30 cellular contexts compared by ENCODE assay signal in genomic region chr5:129830288-129830687, GRCh38.
"Had no signal": no experiment of that assay in that cellular context is flagged by ENCODE, and none has a peak within 500 bp of the region (broad histone marks: within the 10 kb centered on the region; RNA-seq: fewer than 3 reads in every experiment).

No MANE protein-coding gene starts in this region.

- DNase-seq: activated CD4-positive, alpha-beta memory T cell treated with anti-CD3 and anti-CD28 coated beads, Interleukin-2, amount 10 ng/mL, durations not matched to agents 7 days and 5 days; activated CD4-positive, alpha-beta T cell treated with anti-CD3 and anti-CD28 coated beads for 1 hour; activated CD4-positive, alpha-beta T cell treated with anti-CD3 and anti-CD28 coated beads for 36 hours; activated CD4-positive, alpha-beta T cell treated with anti-CD3 and anti-CD28 coated beads for 48 hours; activated CD4-positive, alpha-beta T cell treated with anti-CD3 and anti-CD28 coated beads, Interleukin-2, amount 10 ng/mL, durations not matched to agents 7 days and 5 days; activated CD4-positive, alpha-beta T cell treated with anti-CD3 and anti-CD28 coated beads, Interleukin-2, amount 50 U/mL, for 48 hours; activated CD4-positive, CD25-positive, alpha-beta regulatory T cell; activated CD8-positive, alpha-beta memory T cell treated with anti-CD3 and anti-CD28 coated beads for 24 hours; activated CD8-positive, alpha-beta memory T cell treated with anti-CD3 and anti-CD28 coated beads, Interleukin-2, amount 10 ng/mL, durations not matched to agents 7 days and 5 days; activated CD8-positive, alpha-beta memory T cell treated with anti-CD3 and anti-CD28 coated beads, Interleukin-2, amount 50 U/mL, for 48 hours; activated CD8-positive, alpha-beta T cell treated with anti-CD3 and anti-CD28 coated beads, Interleukin-2, amount 10 ng/mL, durations not matched to agents 7 days and 5 days; activated effector memory CD4-positive, alpha-beta T cell treated with Interleukin-2 at 50 U/mL for 16 hours; activated gamma-delta T cell; activated naive CD4-positive, alpha-beta T cell treated with anti-CD3 and anti-CD28 coated beads, Interleukin-2, amount 10 ng/mL, durations not matched to agents 7 days and 5 days; activated naive CD4-positive, alpha-beta T cell treated with Interleukin-2 at 50 U/mL for 16 hours; activated naive CD8-positive, alpha-beta T cell treated with anti-CD3 and anti-CD28 coated beads, Interleukin-2, amount 10 ng/mL, durations not matched to agents 7 days and 5 days; activated naive CD8-positive, alpha-beta T cell treated with anti-CD3 and anti-CD28 coated beads, Interleukin-2, amount 50 U/mL, for 24 hours; activated T-cell treated with anti-CD3 and anti-CD28 coated beads, Interleukin-2, amount 50 U/mL, for 24 hours; activated T-cell treated with anti-CD3 and anti-CD28 coated beads, Interleukin-2, amount 50 U/mL, for 48 hours; amygdala; anterior cingulate cortex; caudate nucleus; cerebellar nuclear complex; T-helper 1 cell; T-helper 2 cell; T-helper 9 cell; WERI-Rb-1 had no signal

- ATAC-seq: activated CD4-positive, alpha-beta T cell treated with anti-CD3 and anti-CD28 coated beads for 36 hours; activated CD4-positive, CD25-positive, alpha-beta regulatory T cell treated with anti-CD3 and anti-CD28 coated beads, Interleukin-2, amount 50 U/mL, for 24 hours; activated CD8-positive, alpha-beta memory T cell treated with anti-CD3 and anti-CD28 coated beads, Interleukin-2, amount 10 ng/mL, durations not matched to agents 7 days and 5 days; activated CD8-positive, alpha-beta T cell treated with anti-CD3 and anti-CD28 coated beads, Interleukin-2, amount 10 ng/mL, durations not matched to agents 7 days and 5 days; activated naive CD8-positive, alpha-beta T cell treated with anti-CD3 and anti-CD28 coated beads, Interleukin-2, amount 50 U/mL, for 24 hours; WTC11 had no signal

- H3K4me3 ChIP-seq: ascending aorta had no signal

- H3K27ac ChIP-seq: ascending aorta, WERI-Rb-1 had no signal

- H3K4me1 ChIP-seq: ascending aorta had no signal

- H3K27me3 ChIP-seq: ascending aorta had no signal

- H3K36me3 ChIP-seq: ascending aorta, WERI-Rb-1 had no signal

- H3K9me3 ChIP-seq: ascending aorta had no signal
